ENCODE assay signal across 13 cellular contexts in genomic region chr2:197256771-197257170, GRCh38. TPM values are rescaled to one million over a fixed set of nuclear protein-coding genes. Genes with fewer than 3 reads are reported as not detected.
A peak's percentile ranks its signal among the peaks of the same experiment; 100 is the strongest.
DNase-seq lines count a peak whose midpoint lies in the region; ATAC-seq, FAIRE-seq and TF ChIP-seq lines count a peak whose summit lies in the region.
"Had no signal": no experiment of that assay in that cellular context is flagged by ENCODE, and none has a peak within 500 bp of the region (broad histone marks: within the 10 kb centered on the region; RNA-seq: fewer than 3 reads in every experiment).

No MANE protein-coding gene starts in this region.

- ATAC-seq in activated CD8-positive, alpha-beta T cell treated with anti-CD3 and anti-CD28 coated beads, Interleukin-2, amount 10 ng/mL, durations not matched to agents 7 days and 5 days = no peak
- ATAC-seq in naive thymus-derived CD8-positive, alpha-beta T cell = peak; percentile 12 to 27
- ATAC-seq in GM21737 (IDR thresholded peaks at IDR 0.05; ENCODE audit: unreplicated experiment) (no peak), GM19455 (IDR thresholded peaks at IDR 0.05; ENCODE audit: unreplicated experiment) (no peak)
- ATAC-seq: body of pancreas had no signal

- no peaks in the 10 kb centered on the region for H4K20me1 ChIP-seq in BLaER1

- H3K36me3 Mint-ChIP-seq in activated CD8-positive, alpha-beta T cell treated with anti-CD3 and anti-CD28 coated beads, Interleukin-2, amount 10 ng/mL, durations not matched to agents 7 days and 5 days (ENCODE audit: low read depth) = peaks cover 34% of the 10 kb centered on the region
- H3K36me3 Mint-ChIP-seq in naive thymus-derived CD8-positive, alpha-beta T cell = peaks cover 0 to 9% (median 5%) of the 10 kb centered on the region in 3 donors

- FAIRE-seq in GM12892 (lab: Jason Lieb, UNC) = peak; percentile 82

- peaks cover 76% of the 10 kb centered on the region for H3K4me1 Mint-ChIP-seq in activated CD8-positive, alpha-beta T cell treated with anti-CD3 and anti-CD28 coated beads, Interleukin-2, amount 10 ng/mL, durations not matched to agents 7 days and 5 days (ENCODE audit: low read depth)
- H3K4me1 Mint-ChIP-seq in naive thymus-derived CD8-positive, alpha-beta T cell = peaks cover 38 to 84% (median 73%) of the 10 kb centered on the region in 4 donors

- TF ChIP-seq POLR2A in GM12892 (IDR thresholded peaks at IDR 0.05; ENCODE audit: low read depth, low read length) = no peak

- DNase-seq in GM12892 (ENCODE audit: insufficient read length) (no peak), C1 segment of cervical spinal cord (lab: John Stamatoyannopoulos, UW) (no peak), GM20000 (ENCODE audit: low spot score) (no peak)
- DNase-seq in activated CD8-positive, alpha-beta T cell treated with anti-CD3 and anti-CD28 coated beads, Interleukin-2, amount 10 ng/mL, durations not matched to agents 7 days and 5 days = no peak
- DNase-seq in naive thymus-derived CD8-positive, alpha-beta T cell = peak in 3 of 10 donors; percentile 43 to 48 (median 45)
- DNase-seq: body of pancreas, NCI-H1105 treated with DMSO at 0.1 percent for 48 hours, SW 1271 had no signal

- H3K4me3 Mint-ChIP-seq in activated CD8-positive, alpha-beta T cell treated with anti-CD3 and anti-CD28 coated beads, Interleukin-2, amount 10 ng/mL, durations not matched to agents 7 days and 5 days = peak overlapping the region; percentile 77
- H3K4me3 Mint-ChIP-seq in naive thymus-derived CD8-positive, alpha-beta T cell = peak overlapping the region; percentile 70 to 86 (median 80)

- no peaks in the 10 kb centered on the region for H3K27me3 ChIP-seq in BLaER1
- H3K27me3 ChIP-seq: body of pancreas had no signal

- CTCF ChIA-PET in activated CD8-positive, alpha-beta T cell treated with anti-CD3 and anti-CD28 coated beads, Interleukin-2, amount 10 ng/mL, durations not matched to agents 7 days and 5 days (lab: Charles Lee) = interaction anchor here (0.8 to 3.0 kb wide), 17 partner anchors 9 to 143 kb away, joined by 3 to 22 read pairs (median 5); no protein-coding TSS in a partner anchor

- H3K27me3 Mint-ChIP-seq in activated CD8-positive, alpha-beta T cell treated with anti-CD3 and anti-CD28 coated beads, Interleukin-2, amount 10 ng/mL, durations not matched to agents 7 days and 5 days (ENCODE audit: low read depth) = no peaks in the 10 kb centered on the region
- H3K27me3 Mint-ChIP-seq in naive thymus-derived CD8-positive, alpha-beta T cell = no peaks in the 10 kb centered on the region

- no peaks in the 10 kb centered on the region for H3K36me3 ChIP-seq in BLaER1

- H3K9me3 ChIP-seq in BLaER1 = no peaks in the 10 kb centered on the region
- H3K9me3 ChIP-seq: body of pancreas had no signal

- H3K4me1 ChIP-seq in BLaER1 = peaks cover 48% of the 10 kb centered on the region
- H3K4me1 ChIP-seq: body of pancreas had no signal

- no peak overlapping the region for H3K9ac ChIP-seq in BLaER1

- peak overlapping the region; percentile 92 for H3K27ac Mint-ChIP-seq in activated CD8-positive, alpha-beta T cell treated with anti-CD3 and anti-CD28 coated beads, Interleukin-2, amount 10 ng/mL, durations not matched to agents 7 days and 5 days
- H3K27ac Mint-ChIP-seq in naive thymus-derived CD8-positive, alpha-beta T cell = peak overlapping the region; percentile 90 to 100 (median 96)

- TF ChIP-seq CTCF in GM20000 (IDR thresholded peaks at IDR 0.05; ENCODE audit: extremely low read depth, missing control alignments) = no peak

- POLR2A ChIA-PET in activated CD8-positive, alpha-beta T cell treated with anti-CD3 and anti-CD28 coated beads, Interleukin-2, amount 10 ng/mL, durations not matched to agents 7 days and 5 days (lab: Charles Lee) = interaction anchor here (0.6 to 5.7 kb wide), 10 partner anchors 11 to 69 kb away, joined by 3 to 87 read pairs (median 6); partner anchors contain the start of gene ANKRD44
- POLR2A ChIA-PET in naive thymus-derived CD8-positive, alpha-beta T cell (lab: Charles Lee) = interaction anchor here (0.5 to 6.0 kb wide), 21 partner anchors 9 to 65 kb away, joined by 3 to 59 read pairs (median 4); partner anchors contain the start of gene ANKRD44

- no peak overlapping the region for H3K4me3 ChIP-seq in BLaER1
- H3K4me3 ChIP-seq: body of pancreas, lung had no signal

- H3K9me3 Mint-ChIP-seq in activated CD8-positive, alpha-beta T cell treated with anti-CD3 and anti-CD28 coated beads, Interleukin-2, amount 10 ng/mL, durations not matched to agents 7 days and 5 days (ENCODE audit: insufficient read depth) = no peaks in the 10 kb centered on the region
- H3K9me3 Mint-ChIP-seq in naive thymus-derived CD8-positive, alpha-beta T cell = no peaks in the 10 kb centered on the region

- peak overlapping the region; percentile 70 for H3K27ac ChIP-seq in BLaER1
- H3K27ac ChIP-seq: body of pancreas, C4-2B had no signal

- peak overlapping the region; percentile 67 for H3K4me2 ChIP-seq in BLaER1

RNA-seq across cellular contexts. Expression of gene ANKRD44, which starts 53.8 kb away (rescaled TPM):
- polyA plus RNA-seq in GM12892 (2012; ENCODE audit: missing spikeins) = 32.8 TPM
- total RNA-seq in activated CD8-positive, alpha-beta T cell treated with anti-CD3 and anti-CD28 coated beads, Interleukin-2, amount 10 ng/mL, durations not matched to agents 7 days and 5 days = 100 to 1,000 TPM; 188 to 224 TPM
- total RNA-seq in naive thymus-derived CD8-positive, alpha-beta T cell = 100 to 1,000 TPM; 269 to 279 TPM
- 10 to 100 TPM; 85.8 to 96.1 (median 94.2) TPM for polyA plus RNA-seq in naive thymus-derived CD8-positive, alpha-beta T cell

Comparison
In these comparisons a context has a peak if more than half of its experiments do, and no peak if none do; other contexts are left out.
1. ATAC-seq: peak in naive thymus-derived CD8-positive, alpha-beta T cell (2 of 2); none in activated CD8-positive, alpha-beta T cell treated with anti-CD3 and anti-CD28 coated beads, Interleukin-2, amount 10 ng/mL, durations not matched to agents 7 days and 5 days (single experiment), GM21737 (single experiment) and GM19455 (single experiment).